Comparison of ENCODE assay signal across 9 cellular contexts in the genomic region with DNA sequence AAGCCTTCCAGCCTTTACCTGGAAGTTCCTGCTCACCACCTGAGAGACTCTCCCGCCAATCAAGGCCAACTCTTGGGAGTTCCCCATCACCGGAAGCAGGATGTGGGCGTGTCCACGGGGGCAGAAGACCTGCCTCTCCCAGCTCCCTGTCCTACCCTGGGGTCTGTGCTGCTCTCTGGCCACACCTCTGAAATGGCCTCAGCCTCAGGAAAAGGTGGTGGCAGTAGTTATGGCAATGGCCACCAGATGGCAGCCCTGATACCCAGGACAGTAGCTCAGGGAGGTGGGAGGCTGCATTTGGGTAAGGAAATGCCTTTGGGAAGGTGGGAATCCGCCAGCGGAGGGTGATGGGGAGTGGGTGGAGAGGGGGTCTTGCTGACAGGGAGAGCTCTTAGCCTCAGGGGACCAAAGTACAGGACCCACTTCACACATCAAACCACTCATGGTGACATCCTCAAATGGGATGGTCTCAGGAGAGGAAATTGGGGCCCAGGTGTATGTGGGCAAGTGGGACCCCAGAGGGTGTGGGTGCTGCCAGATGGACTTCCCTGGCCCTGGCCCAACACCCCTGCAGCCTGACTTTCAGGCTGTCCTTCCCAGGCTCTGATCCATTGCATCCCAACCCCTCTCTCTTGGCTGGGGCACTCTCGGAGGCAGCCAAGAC. TPM values are rescaled to one million over a fixed set of nuclear protein-coding genes. Genes with fewer than 3 reads are reported as not detected.
DNase-seq lines count a peak whose midpoint lies in the region; ATAC-seq and TF ChIP-seq lines count a peak whose summit lies in the region.
"Had no signal": no experiment of that assay in that cellular context is flagged by ENCODE, and none has a peak within 500 bp of the region (broad histone marks: within the 10 kb centered on the region; RNA-seq: fewer than 3 reads in every experiment).

No MANE protein-coding gene starts in this region.

- H3K27me3 Mint-ChIP-seq in Calu3 (ENCODE audit: unreplicated experiment) = peaks cover 53% of the 10 kb centered on the region

- no peaks in the 10 kb centered on the region for H3K9me3 Mint-ChIP-seq in Calu3 (ENCODE audit: low read depth, unreplicated experiment)

- no peak overlapping the region for H3K4me3 Mint-ChIP-seq in Calu3 (ENCODE audit: low read depth, unreplicated experiment)

- peak; percentile 65 for TF ChIP-seq CTCF in Calu3 (IDR thresholded peaks at IDR 0.05; ENCODE audit: unreplicated experiment)

- ATAC-seq in GM21529 (IDR thresholded peaks at IDR 0.05; ENCODE audit: unreplicated experiment) (peak; percentile 63), GM18870 (IDR thresholded peaks at IDR 0.05; ENCODE audit: unreplicated experiment) (no peak)

- no peak overlapping the region for H3K27ac Mint-ChIP-seq in Calu3 (ENCODE audit: unreplicated experiment)

- intact Hi-C loops in Calu3 (cut with micrococcal nuclease; ENCODE audit: unreplicated experiment) = loop anchor here (1.0 kb wide), 1 partner anchor 47 kb away; no protein-coding TSS in a partner anchor

- CTCF ChIA-PET in Calu3 (lab: Charles Lee) = interaction anchor here (0.5 to 4.4 kb wide), 14 partner anchors 9 to 472 kb away, joined by 3 to 116 read pairs (median 4); a partner anchor contains a TSS

- DNase-seq in Calu3 (peak; percentile 84), NAMALWA (ENCODE audit: low spot score) (peak; percentile 82), T-helper 2 cell (peak; percentile 32 to 62 (median 52)), anterior cingulate cortex (lab: John Stamatoyannopoulos, UW) (peak in 30 of 58 donors; percentile 0 to 48 (median 6)), hypothalamus (lab: John Stamatoyannopoulos, UW) (peak in 30 of 51 donors; percentile 1 to 56 (median 12))
- DNase-seq in stimulated activated CD4-positive, alpha-beta T cell treated with anti-CD3 and anti-CD28 coated beads, Interleukin-12 subunit alpha, Interleukin-12 subunit beta, amount 100 ng/mL, for 24 hours (ENCODE audit: low read depth in 2 of 2) = peak; percentile 51 to 74

- H3K36me3 Mint-ChIP-seq in Calu3 (ENCODE audit: insufficient read depth, unreplicated experiment) = no peaks in the 10 kb centered on the region

- BruUV-seq in Calu3 (replicated peaks; lab: Mats Ljungman, UMichigan) = no TSS peak

- H3K4me1 Mint-ChIP-seq in Calu3 (ENCODE audit: low read depth, unreplicated experiment) = peaks cover 9% of the 10 kb centered on the region

RNA-seq across cellular contexts. Expression of a gene that starts 33.9 kb away (rescaled TPM):
- total RNA-seq in Calu3 (2022) = 1.7 and 1.8 TPM in 2 replicates

RNA-seq across cellular contexts. Expression of a gene that starts 35.4 kb away (rescaled TPM):
- total RNA-seq in Calu3 (2022) = not detected in 2 replicates
- total RNA-seq: T-helper 2 cell treated with Interferon-gamma antibody and Interleukin-4, amounts not matched to agents 100 ng/mL and 5 ng/mL, for 36 hours had no signal

Comparison
In these comparisons a context has a peak if more than half of its experiments do, and no peak if none do; other contexts are left out.
1. DNase-seq: peak in every context shown above with its lines; median percentile 84 in Calu3; 82 in NAMALWA; 62 in stimulated activated CD4-positive, alpha-beta T cell treated with anti-CD3 and anti-CD28 coated beads, Interleukin-12 subunit alpha, Interleukin-12 subunit beta, amount 100 ng/mL, for 24 hours; 52 in T-helper 2 cell; 12 in hypothalamus; 6 in anterior cingulate cortex.